Comparison of ENCODE assay signal across 19 cellular contexts in genomic region chr3:129421988-129422745, GRCh38. TPM values are rescaled to one million over a fixed set of nuclear protein-coding genes. Genes with fewer than 3 reads are reported as not detected.
DNase-seq lines count a peak whose midpoint lies in the region; ATAC-seq and TF ChIP-seq lines count a peak whose summit lies in the region.
"Had no signal": no experiment of that assay in that cellular context is flagged by ENCODE, and none has a peak within 500 bp of the region (broad histone marks: within the 10 kb centered on the region; RNA-seq: fewer than 3 reads in every experiment).

No MANE protein-coding gene starts in this region.

- DNase-seq in BE2C (no peak), HCT116 (ENCODE audit: low read depth, low spot score) (no peak), astrocyte of the spinal cord (ENCODE audit: low read depth, low spot score) (no peak), islet precursor cell (peak; percentile 32), foreskin melanocyte (no peak), testis (no peak)
- DNase-seq in activated effector memory CD4-positive, alpha-beta T cell treated with anti-CD3 and anti-CD28 coated beads, Interleukin-2, amount 50 U/mL, for 16 hours: no peak
- DNase-seq: activated CD4-positive, alpha-beta T cell treated with anti-CD3 and anti-CD28 coated beads for 36 hours; activated CD8-positive, alpha-beta memory T cell treated with anti-CD3 and anti-CD28 coated beads, Interleukin-2, amount 50 U/mL, for 4 hours; activated naive CD4-positive, alpha-beta T cell treated with anti-CD3 and anti-CD28 coated beads, Interleukin-2, amount 50 U/mL, for 16 hours; DMS53; effector memory CD4-positive, alpha-beta T cell; gastrocnemius medialis; NCI-H2081 treated with DMSO at 0.1 percent for 48 hours; Right ventricle myocardium superior had no signal

- CTCF ChIA-PET in HCT116 (lab: Charles Lee): no interaction called here

- no peak overlapping the region for H2AFZ ChIP-seq in HCT116 (ENCODE audit: low read depth, low read length, poor library complexity, severe bottlenecking)

- H3K4me1 ChIP-seq in BE2C (no peaks in the 10 kb centered on the region), HCT116 (ENCODE audit: control insufficient read depth in 1 of 2, insufficient read depth in 2 of 2, low read length in 2 of 2) (peaks cover 0 to 17% of the 10 kb centered on the region in 2 experiments; a peak in 2 of 4 replicates), testis (no peaks in the 10 kb centered on the region)
- H3K4me1 ChIP-seq: gastrocnemius medialis had no signal

- no peaks in the 10 kb centered on the region for H3K27me3 ChIP-seq in BE2C
- no peaks in the 10 kb centered on the region for H3K27me3 ChIP-seq in HCT116 (ENCODE audit: insufficient read depth, low read length)
- no peaks in the 10 kb centered on the region for H3K27me3 ChIP-seq in testis
- H3K27me3 ChIP-seq: gastrocnemius medialis, right atrium auricular region had no signal

- H3K79me2 ChIP-seq in HCT116 (ENCODE audit: insufficient read depth, low read length): no peaks in the 10 kb centered on the region

- H3K9me3 ChIP-seq in BE2C: no peaks in the 10 kb centered on the region
- H3K9me3 ChIP-seq in HCT116 (ENCODE audit: control insufficient read depth in 1 of 2, insufficient read depth in 1 of 2, low read depth in 1 of 2, low read length in 2 of 2): no peaks in the 10 kb centered on the region
- no peaks in the 10 kb centered on the region for H3K9me3 ChIP-seq in testis
- H3K9me3 ChIP-seq: gastrocnemius medialis, right atrium auricular region had no signal

- POLR2A ChIA-PET in HCT116 (lab: Charles Lee): interaction anchor here (1.0 kb wide), 1 partner anchor 18 kb away, joined by 3 read pairs; the partner anchor contains the start of genes IFT122 and MBD4

- 86 to 87% methylated on average over 6 of the region's 6 CpGs for WGBS in testis, 2 donors

- in situ Hi-C loops in astrocyte of the spinal cord (cut with HindIII; ENCODE audit: low sequenced_read_pairs): no loop called here

- no peak overlapping the region for H3K4me2 ChIP-seq in HCT116 (ENCODE audit: low read length)

- H3K4me3 ChIP-seq in BE2C (ENCODE audit: low read depth, low read length): no peak overlapping the region
- no peak overlapping the region for H3K4me3 ChIP-seq in HCT116 (replicated peaks in 1 of 2; ENCODE audit: low read depth in 1 of 2, low read length in 2 of 2)
- H3K4me3 ChIP-seq in astrocyte of the spinal cord (ENCODE audit: low read depth, low read length): no peak overlapping the region
- no peak overlapping the region for H3K4me3 ChIP-seq in testis
- H3K4me3 ChIP-seq: gastrocnemius medialis, right atrium auricular region had no signal

- TF ChIP-seq CTCF in BE2C (IDR thresholded peaks at IDR 0.05; ENCODE audit: low read depth, low read length) (0 out of 2 replicates have a peak, but pooled peaks have one; percentile 14), HCT116 (IDR thresholded peaks at IDR 0.05 in 2 of 3, conservative IDR thresholded peaks at IDR 0.05 in 1 of 3; ENCODE audit: borderline replicate concordance in 1 of 3, insufficient read depth in 1 of 3, low read depth in 2 of 3, low read length in 2 of 3) (peak in 2 of 3 experiments; percentile 10 to 28; a peak in 1 of 6 replicates), astrocyte of the spinal cord (IDR thresholded peaks at IDR 0.05; ENCODE audit: low read depth, low read length) (peak; percentile 22), testis (IDR thresholded peaks at IDR 0.05) (no peak)

- H4K20me1 ChIP-seq in HCT116 (ENCODE audit: insufficient read depth): no peaks in the 10 kb centered on the region

- TF ChIP-seq RAD21 in HCT116 (IDR thresholded peaks at IDR 0.05; ENCODE audit: low read depth): peak; percentile 13; the same call in 1 of the 2 replicates

- H3K27ac ChIP-seq in HCT116 (ENCODE audit: low read depth, low read length) (no peak overlapping the region), testis (no peak overlapping the region)
- H3K27ac ChIP-seq: gastrocnemius medialis, right atrium auricular region had no signal

- no peaks in the 10 kb centered on the region for H3K9me2 ChIP-seq in HCT116 (ENCODE audit: insufficient read depth)

- TF ChIP-seq POLR2A in HCT116 (IDR thresholded peaks at IDR 0.05; ENCODE audit: borderline replicate concordance, extremely low read depth, insufficient read depth, insufficient read length) (no peak), testis (IDR thresholded peaks at IDR 0.05) (no peak)

- ATAC-seq in HCT116 (peak; percentile 59), GM21717 (IDR thresholded peaks at IDR 0.05; ENCODE audit: unreplicated experiment) (no peak)
- ATAC-seq: activated CD4-positive, alpha-beta T cell treated with anti-CD3 and anti-CD28 coated beads for 36 hours; gastrocnemius medialis had no signal

- no peaks in the 10 kb centered on the region for H3K36me3 ChIP-seq in BE2C
- no peaks in the 10 kb centered on the region for H3K36me3 ChIP-seq in HCT116 (ENCODE audit: control insufficient read depth in 1 of 2, insufficient read depth in 2 of 2, low read length in 2 of 2)
- H3K36me3 ChIP-seq in testis (ENCODE audit: low read depth, missing control alignments): no peaks in the 10 kb centered on the region
- H3K36me3 ChIP-seq: gastrocnemius medialis, right atrium auricular region had no signal

- intact Hi-C loops in HCT116 (cut with micrococcal nuclease) (no loop called here), testis (cut with DNase I; ENCODE audit: low total_unique reads) (no loop called here)

- no TSS peak for BruUV-seq in HCT116 (replicated peaks; lab: Mats Ljungman, UMichigan)

- no peak overlapping the region for H3K9ac ChIP-seq in HCT116 (ENCODE audit: low read length)

- RAD21 ChIA-PET in HCT116 (lab: Charles Lee; ENCODE audit: low non-redundant PET in 1 of 2, low total read pairs in 2 of 2, uncharacterized antibody in 2 of 2, unreplicated experiment in 2 of 2): no interaction called here

TF ChIP-seq in HCT116, 20 proteins besides CTCF, POLR2A, EP300 and RAD21:
- no peak for TF ChIP-seq FOSL1 (IDR thresholded peaks at IDR 0.05; ENCODE audit: low read depth)
- TF ChIP-seq CBX3 (IDR thresholded peaks at IDR 0.05; ENCODE audit: low read depth): no peak
- no peak for TF ChIP-seq CEBPB (IDR thresholded peaks at IDR 0.05; ENCODE audit: low read depth)

RNA-seq across cellular contexts. Expression of gene EFCAB12, which starts 6.3 kb away (rescaled TPM):
- 0.08 TPM for polyA plus RNA-seq in BE2C (2012; ENCODE audit: insufficient read depth, insufficient read length, low read depth)
- 0.42 TPM for total RNA-seq in HCT116 (2021; ENCODE audit: unreplicated experiment)
- 0.30 and 0.41 TPM in 2 replicates for polyA plus RNA-seq in HCT116 (2012)
- 10 to 100 TPM in 1 of 2 donors, 1 to 10 TPM in 1; 7.3 to 13.7 TPM for total RNA-seq in testis
- 16.0 TPM for polyA plus RNA-seq in testis (ENCODE audit: insufficient read depth, low read depth, low replicate concordance)
- total RNA-seq: gastrocnemius medialis, HT1080, M059J, Right ventricle myocardium superior had no signal

RNA-seq across cellular contexts. Expression of gene MBD4, which starts 17.6 kb away (rescaled TPM):
- 34.5 TPM for polyA plus RNA-seq in BE2C (2012; ENCODE audit: insufficient read depth, insufficient read length, low read depth)
- total RNA-seq in HCT116 (2021; ENCODE audit: unreplicated experiment): 15.7 TPM
- 7.9 and 10.2 TPM in 2 replicates for polyA plus RNA-seq in HCT116 (2012)
- 10 to 100 TPM; 26.0 to 27.6 TPM for total RNA-seq in testis
- polyA plus RNA-seq in testis (ENCODE audit: insufficient read depth, low read depth, low replicate concordance): 30.3 TPM

RNA-seq across cellular contexts. Expression of gene IFT122, which starts 17.9 kb away (rescaled TPM):
- polyA plus RNA-seq in BE2C (2012; ENCODE audit: insufficient read depth, insufficient read length, low read depth): 19.1 TPM
- 21.4 TPM for total RNA-seq in HCT116 (2021; ENCODE audit: unreplicated experiment)
- polyA plus RNA-seq in HCT116 (2012): 16.6 and 18.2 TPM in 2 replicates
- 100 to 1,000 TPM; 125 to 168 TPM for total RNA-seq in testis
- polyA plus RNA-seq in testis (ENCODE audit: insufficient read depth, low read depth, low replicate concordance): 218 TPM

Comparison
In these comparisons a context has a peak if more than half of its experiments do, and no peak if none do; other contexts are left out.
1. CTCF ChIP-seq: peak in BE2C (single experiment), HCT116 (2 of 3) and astrocyte of the spinal cord (single experiment); none in testis (0 of 3).